8 cellular contexts compared by ENCODE assay signal in genomic region chr11:1515082-1516060, GRCh38.
A peak's percentile ranks its signal among the peaks of the same experiment; 100 is the strongest.
DNase-seq lines count a peak whose midpoint lies in the region; ATAC-seq and TF ChIP-seq lines count a peak whose summit lies in the region.

No MANE protein-coding gene starts in this region.

- ATAC-seq in HG03196 (IDR thresholded peaks at IDR 0.05; ENCODE audit: unreplicated experiment) = no peak

- H3K4me3 ChIP-seq in GM12875 (ENCODE audit: low read depth, low read length) = no peak overlapping the region

- DNase-seq in NCI-H1694 treated with DMSO at 0.1 percent for 48 hours (lab: John Stamatoyannopoulos, UW) (peak; percentile 23), T47D (ENCODE audit: low read depth in 1 of 2, low spot score in 1 of 2) (peak; percentile 58 to 93), islet precursor cell (peak; percentile 86), SIG-M5 (lab: John Stamatoyannopoulos, UW) (no peak)
- peak; percentile 45 to 69 (median 51) for DNase-seq in activated CD4-positive, CD25-positive, alpha-beta regulatory T cell (lab: John Stamatoyannopoulos, UW)
- peak; percentile 53 to 71 for DNase-seq in stimulated activated CD4-positive, alpha-beta T cell treated with anti-CD3 and anti-CD28 coated beads, Interleukin-15, amount 100 ng/mL, for 1 hour (ENCODE audit: low read depth in 1 of 2, low spot score in 1 of 2)

- TF ChIP-seq CTCF in GM12875 (IDR thresholded peaks at IDR 0.05; ENCODE audit: borderline replicate concordance, insufficient read depth, low read depth, low read length) = peak; percentile 90

- in situ Hi-C loops in T47D (cut with HindIII; ENCODE audit: low pct_unique_long_range_greater_than_20kb, low sequenced_read_pairs) = no loop called here
